ENCODE assay signal across 17 cellular contexts in the genomic region with DNA sequence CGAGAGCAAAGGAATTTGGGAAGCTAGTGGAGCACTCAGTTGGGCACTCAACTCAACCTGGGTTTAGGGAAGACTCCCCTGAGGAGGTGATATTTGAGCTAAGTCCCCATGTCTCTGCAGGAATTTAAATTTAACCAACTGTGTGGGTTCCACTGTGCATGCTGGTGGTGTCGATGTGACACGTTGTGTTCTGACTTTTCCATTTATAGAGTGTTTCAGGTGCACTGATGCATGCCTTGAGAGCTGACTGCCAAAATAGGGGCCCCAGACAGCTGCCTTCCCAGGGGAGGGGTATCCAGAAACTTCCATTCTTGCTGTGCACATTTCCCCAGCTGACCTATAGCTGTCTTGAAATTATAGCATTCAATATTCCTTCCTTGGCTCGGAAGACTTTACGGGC.
"Had no signal": no experiment of that assay in that cellular context is flagged by ENCODE, and none has a peak within 500 bp of the region (broad histone marks: within the 10 kb centered on the region; RNA-seq: fewer than 3 reads in every experiment).

No MANE protein-coding gene starts in this region.

- ATAC-seq: activated CD4-positive, alpha-beta T cell treated with anti-CD3 and anti-CD28 coated beads for 36 hours; activated T-helper 17 cell treated with anti-CD3 and anti-CD28 coated beads, Interleukin-2, amount 50 U/mL, for 72 hours; body of pancreas; gastrocnemius medialis had no signal

- H3K4me1 ChIP-seq: body of pancreas, stomach had no signal

- H3K27ac Mint-ChIP-seq: activated CD4-positive, alpha-beta T cell treated with anti-CD3 and anti-CD28 coated beads for 36 hours; activated T-helper 17 cell treated with anti-CD3 and anti-CD28 coated beads, Interleukin-2, amount 50 U/mL, for 72 hours had no signal

- H3K27ac ChIP-seq: body of pancreas, gastrocnemius medialis, stomach, thoracic aorta, VCaP had no signal

- H3K4me3 ChIP-seq: body of pancreas, gastrocnemius medialis, stomach, thoracic aorta had no signal

- DNase-seq: activated CD4-positive, alpha-beta T cell treated with anti-CD3 and anti-CD28 coated beads for 36 hours; activated naive CD4-positive, alpha-beta T cell treated with anti-CD3 and anti-CD28 coated beads, Interleukin-2, amount 50 U/mL, for 16 hours; activated T-cell treated with anti-CD3 and anti-CD28 coated beads for 4 hours; body of pancreas; cortex of kidney; effector CD8-positive, alpha-beta T cell; gastrocnemius medialis; kidney glomerular epithelial cell; mesendoderm; retina; stimulated activated CD4-positive, alpha-beta T cell treated with anti-CD3 and anti-CD28 coated beads, Interleukin-4, amount 100 ng/mL, for 1 hour; stimulated activated CD8-positive, alpha-beta memory T cell treated with anti-CD3 and anti-CD28 coated beads, Interleukin-4, amount 100 ng/mL, for 48 hours; stomach had no signal

- H3K4me3 Mint-ChIP-seq: activated CD4-positive, alpha-beta T cell treated with anti-CD3 and anti-CD28 coated beads for 36 hours; activated T-helper 17 cell treated with anti-CD3 and anti-CD28 coated beads, Interleukin-2, amount 50 U/mL, for 72 hours; central memory CD8-positive, alpha-beta T cell had no signal

- H3K27me3 ChIP-seq: body of pancreas, gastrocnemius medialis had no signal
